Comparison of ENCODE assay signal across 13 cellular contexts in genomic region chrX:30812326-30812725, GRCh38.
A peak's percentile ranks its signal among the peaks of the same experiment; 100 is the strongest.
DNase-seq lines count a peak whose midpoint lies in the region; ATAC-seq lines count a peak whose summit lies in the region.
"Had no signal": no experiment of that assay in that cellular context is flagged by ENCODE, and none has a peak within 500 bp of the region (broad histone marks: within the 10 kb centered on the region; RNA-seq: fewer than 3 reads in every experiment).

No MANE protein-coding gene starts in this region.

- no peaks in the 10 kb centered on the region for H3K27me3 Mint-ChIP-seq in stimulated activated memory B cell treated with anti-CD40 and anti-IgM and Interleukin-4, amounts not matched to agents 10 μg/mL and 1 μg/mL and 100 μg/mL, for 72 hours
- H3K27me3 Mint-ChIP-seq: activated naive CD4-positive, alpha-beta T cell treated with anti-CD3 and anti-CD28 coated beads, Interleukin-2, amount 10 ng/mL, durations not matched to agents 7 days and 5 days; dendritic cell treated with granulocyte-macrophage colony-stimulating factor and Interleukin-4, amounts not matched to agents 40 ng/mL and 50 ng/mL, for 4 days had no signal

- no peak overlapping the region for H3K27ac Mint-ChIP-seq in stimulated activated memory B cell treated with anti-CD40 and anti-IgM and Interleukin-4, amounts not matched to agents 10 μg/mL and 1 μg/mL and 100 μg/mL, for 72 hours
- H3K27ac Mint-ChIP-seq: activated CD4-positive, alpha-beta T cell treated with anti-CD3 and anti-CD28 coated beads for 36 hours; activated naive CD4-positive, alpha-beta T cell treated with anti-CD3 and anti-CD28 coated beads, Interleukin-2, amount 10 ng/mL, durations not matched to agents 7 days and 5 days; dendritic cell treated with granulocyte-macrophage colony-stimulating factor and Interleukin-4, amounts not matched to agents 40 ng/mL and 50 ng/mL, for 4 days had no signal

- peaks cover 17% of the 10 kb centered on the region for H3K4me1 Mint-ChIP-seq in stimulated activated memory B cell treated with anti-CD40 and anti-IgM and Interleukin-4, amounts not matched to agents 10 μg/mL and 1 μg/mL and 100 μg/mL, for 72 hours
- H3K4me1 Mint-ChIP-seq: activated CD4-positive, alpha-beta T cell treated with anti-CD3 and anti-CD28 coated beads for 36 hours; activated naive CD4-positive, alpha-beta T cell treated with anti-CD3 and anti-CD28 coated beads, Interleukin-2, amount 10 ng/mL, durations not matched to agents 7 days and 5 days had no signal

- DNase-seq in NCI-H1694 (lab: John Stamatoyannopoulos, UW) (no peak), NCI-H2107 (lab: John Stamatoyannopoulos, UW) (no peak), NCI-H1092 treated with DMSO at 0.1 percent for 48 hours (lab: John Stamatoyannopoulos, UW) (no peak)
- DNase-seq: activated CD4-positive, alpha-beta T cell treated with anti-CD3 and anti-CD28 coated beads for 36 hours; activated naive CD4-positive, alpha-beta T cell treated with anti-CD3 and anti-CD28 coated beads, Interleukin-2, amount 10 ng/mL, durations not matched to agents 7 days and 5 days; DMS79 treated with DMSO at 0.1 percent for 48 hours; NCI-H1105 treated with DMSO at 0.1 percent for 48 hours; retina had no signal

- no peak overlapping the region for H3K4me3 Mint-ChIP-seq in stimulated activated memory B cell treated with anti-CD40 and anti-IgM and Interleukin-4, amounts not matched to agents 10 μg/mL and 1 μg/mL and 100 μg/mL, for 72 hours
- H3K4me3 Mint-ChIP-seq: activated CD4-positive, alpha-beta T cell treated with anti-CD3 and anti-CD28 coated beads for 36 hours; activated naive CD4-positive, alpha-beta T cell treated with anti-CD3 and anti-CD28 coated beads, Interleukin-2, amount 10 ng/mL, durations not matched to agents 7 days and 5 days; dendritic cell treated with granulocyte-macrophage colony-stimulating factor and Interleukin-4, amounts not matched to agents 40 ng/mL and 50 ng/mL, for 4 days had no signal

- no peaks in the 10 kb centered on the region for H3K9me3 Mint-ChIP-seq in stimulated activated memory B cell treated with anti-CD40 and anti-IgM and Interleukin-4, amounts not matched to agents 10 μg/mL and 1 μg/mL and 100 μg/mL, for 72 hours
- H3K9me3 Mint-ChIP-seq: activated naive CD4-positive, alpha-beta T cell treated with anti-CD3 and anti-CD28 coated beads, Interleukin-2, amount 10 ng/mL, durations not matched to agents 7 days and 5 days; dendritic cell treated with granulocyte-macrophage colony-stimulating factor and Interleukin-4, amounts not matched to agents 40 ng/mL and 50 ng/mL, for 4 days had no signal

- ATAC-seq in GM19372 (IDR thresholded peaks at IDR 0.05; ENCODE audit: low read depth, unreplicated experiment): peak; percentile 95
- ATAC-seq in HG02763 (IDR thresholded peaks at IDR 0.05; ENCODE audit: unreplicated experiment): peak; percentile 95
- peak; percentile 97 for ATAC-seq in HG03520 (IDR thresholded peaks at IDR 0.05; ENCODE audit: unreplicated experiment)
- ATAC-seq in stimulated activated memory B cell treated with anti-CD40 and anti-IgM and Interleukin-4, amounts not matched to agents 10 μg/mL and 1 μg/mL and 100 μg/mL, for 72 hours: peak; percentile 81
- ATAC-seq: activated CD4-positive, alpha-beta T cell treated with anti-CD3 and anti-CD28 coated beads for 36 hours had no signal

- H3K36me3 Mint-ChIP-seq in stimulated activated memory B cell treated with anti-CD40 and anti-IgM and Interleukin-4, amounts not matched to agents 10 μg/mL and 1 μg/mL and 100 μg/mL, for 72 hours: no peaks in the 10 kb centered on the region
- H3K36me3 Mint-ChIP-seq: activated naive CD4-positive, alpha-beta T cell treated with anti-CD3 and anti-CD28 coated beads, Interleukin-2, amount 10 ng/mL, durations not matched to agents 7 days and 5 days had no signal
